ENCODE assay signal across 16 cellular contexts in the genomic region with DNA sequence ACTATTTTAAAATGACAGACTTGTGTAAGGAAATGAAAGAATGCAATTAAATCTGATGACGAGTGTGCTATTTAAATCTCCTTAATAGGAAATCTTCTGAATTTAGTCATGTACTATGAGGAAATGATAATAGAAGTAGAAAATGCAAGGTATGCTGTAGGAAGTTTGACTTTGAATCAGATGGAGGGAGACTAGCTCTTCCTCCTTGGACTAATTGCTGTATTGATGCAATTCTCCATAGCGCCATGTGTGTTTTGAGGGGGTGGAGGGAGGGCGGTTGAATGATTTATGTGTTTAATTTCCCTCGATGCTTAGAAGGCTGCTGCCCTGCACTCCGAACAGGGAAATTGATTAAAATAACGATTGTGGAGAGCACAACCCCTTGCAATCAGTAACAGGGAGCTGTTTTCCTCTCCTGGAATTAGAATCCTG.
DNase-seq lines count a peak whose midpoint lies in the region; ATAC-seq, FAIRE-seq and TF ChIP-seq lines count a peak whose summit lies in the region.
"Had no signal": no experiment of that assay in that cellular context is flagged by ENCODE, and none has a peak within 500 bp of the region (broad histone marks: within the 10 kb centered on the region; RNA-seq: fewer than 3 reads in every experiment).

No MANE protein-coding gene starts in this region.

- TF ChIP-seq EP300 in HepG2 (IDR thresholded peaks at IDR 0.05; ENCODE audit: low read depth in 2 of 2, low read length in 2 of 2): no peak
- no peak for TF ChIP-seq EP300 in HepG2 (CRISPR knock-in tag; IDR thresholded peaks at IDR 0.05; ENCODE audit: borderline replicate concordance)
- TF ChIP-seq EP300 in tibial nerve (IDR thresholded peaks at IDR 0.05): no peak

- TF ChIP-seq POLR2A in HepG2 (IDR thresholded peaks at IDR 0.05; ENCODE audit: insufficient read depth in 1 of 2, low read depth in 2 of 2, low read length in 2 of 2) (no peak), right lobe of liver (IDR thresholded peaks at IDR 0.05) (no peak), tibial nerve (IDR thresholded peaks at IDR 0.05) (no peak)

- peaks cover 10% of the 10 kb centered on the region; the same call in 1 of the 2 replicates for H3K27me3 Mint-ChIP-seq in WTC11 (ENCODE audit: low read depth)
- peaks cover 40% of the 10 kb centered on the region for H3K27me3 Mint-ChIP-seq in activated CD4-positive, alpha-beta memory T cell treated with anti-CD3 and anti-CD28 coated beads for 36 hours

- no peaks in the 10 kb centered on the region for H3K79me2 ChIP-seq in HepG2 (ENCODE audit: insufficient read depth, low read length)

- no peak for FAIRE-seq in HepG2 (lab: Jason Lieb, UNC)
- FAIRE-seq: A204.1, G401.6 had no signal

- H3K4me1 Mint-ChIP-seq in WTC11: peaks cover 27% of the 10 kb centered on the region
- H3K4me1 Mint-ChIP-seq in activated CD4-positive, alpha-beta memory T cell treated with anti-CD3 and anti-CD28 coated beads for 36 hours (ENCODE audit: low read depth): no peaks in the 10 kb centered on the region

- ATAC-seq in HepG2 (no peak), right lobe of liver (no peak), WTC11 (peak; percentile 51)

- TF ChIP-seq RAD21 in HepG2 (CRISPR knock-in tag; IDR thresholded peaks at IDR 0.05): no peak

- in situ Hi-C loops in HepG2 (cut with HindIII; ENCODE audit: extremely low pct_ligation_motif_present, low pct_unique_long_range_greater_than_20kb): no loop called here

- peaks cover 19% of the 10 kb centered on the region for H3K36me3 Mint-ChIP-seq in WTC11
- H3K36me3 Mint-ChIP-seq in activated CD4-positive, alpha-beta memory T cell treated with anti-CD3 and anti-CD28 coated beads for 36 hours: peaks cover 2% of the 10 kb centered on the region

- no peak for DNase-seq in HepG2 (ENCODE audit: low spot score)
- no peak for DNase-seq in right lobe of liver
- DNase-seq in WTC11 (ENCODE audit: low spot score): no peak
- peak; percentile 95 to 96 for DNase-seq in foreskin fibroblast
- DNase-seq in central memory CD4-positive, alpha-beta T cell: no peak
- DNase-seq in activated CD4-positive, alpha-beta memory T cell treated with anti-CD3 and anti-CD28 coated beads for 36 hours: no peak
- no peak for DNase-seq in GOT3 (lab: John Stamatoyannopoulos, UW)
- DNase-seq in tibial nerve (ENCODE audit: low spot score in 2 of 2): no peak
- DNase-seq: esophagus squamous epithelium; KBM-7; occipital lobe; Peyer's patch; stimulated activated CD4-positive, alpha-beta T cell treated with anti-CD3 and anti-CD28 coated beads, Interleukin-4, amount 100 ng/mL, for 1 hour had no signal

- H3K9me3 ChIP-seq in HepG2 (ENCODE audit: low read length) (no peaks in the 10 kb centered on the region), right lobe of liver (no peaks in the 10 kb centered on the region), tibial nerve (peaks cover 0 to 13% (median 0%) of the 10 kb centered on the region in 4 donors)
- H3K9me3 ChIP-seq: ascending aorta, Peyer's patch had no signal

- POLR2A ChIA-PET in HepG2 (lab: Yijun Ruan, JAX): no interaction called here
- POLR2A ChIA-PET in WTC11 (lab: Charles Lee): interaction anchor here (0.5 kb wide), 1 partner anchor 382 kb away, joined by 3 read pairs; no protein-coding TSS in a partner anchor
- POLR2A ChIA-PET in activated CD4-positive, alpha-beta memory T cell treated with anti-CD3 and anti-CD28 coated beads for 36 hours (lab: Charles Lee): no interaction called here

- no peak overlapping the region for H3K27ac ChIP-seq in HepG2 (ENCODE audit: extremely low read length, insufficient read depth, low read length)
- no peak overlapping the region for H3K27ac ChIP-seq in right lobe of liver
- H3K27ac ChIP-seq in tibial nerve: no peak overlapping the region
- H3K27ac ChIP-seq: ascending aorta, esophagus squamous epithelium, Peyer's patch had no signal

- H3K9me3 Mint-ChIP-seq in WTC11: peaks cover 47% of the 10 kb centered on the region
- peaks cover 12% of the 10 kb centered on the region for H3K9me3 Mint-ChIP-seq in activated CD4-positive, alpha-beta memory T cell treated with anti-CD3 and anti-CD28 coated beads for 36 hours

- H4K20me1 ChIP-seq in HepG2 (ENCODE audit: insufficient read depth, low read length): no peaks in the 10 kb centered on the region

- H3K4me2 ChIP-seq in HepG2 (ENCODE audit: low read depth, low read length): no peak overlapping the region

- TF ChIP-seq CTCF in HepG2 (CRISPR knock-in tag; IDR thresholded peaks at IDR 0.05) (no peak), right lobe of liver (IDR thresholded peaks at IDR 0.05) (no peak), WTC11 (IDR thresholded peaks at IDR 0.05) (no peak), foreskin fibroblast (IDR thresholded peaks at IDR 0.05; ENCODE audit: low read depth, low read length) (no peak), tibial nerve (IDR thresholded peaks at IDR 0.05) (no peak)

- no peaks in the 10 kb centered on the region for H3K4me1 ChIP-seq in HepG2 (ENCODE audit: insufficient read depth, low read length)
- H3K4me1 ChIP-seq in right lobe of liver: no peaks in the 10 kb centered on the region
- H3K4me1 ChIP-seq in tibial nerve: no peaks in the 10 kb centered on the region
- H3K4me1 ChIP-seq: ascending aorta, esophagus squamous epithelium, Peyer's patch had no signal

- no peak overlapping the region for H2AFZ ChIP-seq in HepG2 (ENCODE audit: low read length)

- H3K9ac ChIP-seq in HepG2 (ENCODE audit: insufficient read depth, low read depth, low read length): no peak overlapping the region

- CTCF ChIA-PET in HepG2 (lab: Yijun Ruan, JAX; ENCODE audit: low intra/inter-chr PET ratio, low total read pairs): no interaction called here
- CTCF ChIA-PET in WTC11 (lab: Charles Lee): no interaction called here
- CTCF ChIA-PET in activated CD4-positive, alpha-beta memory T cell treated with anti-CD3 and anti-CD28 coated beads for 36 hours (lab: Charles Lee): no interaction called here

- no peak overlapping the region for H3K4me3 ChIP-seq in HepG2 (replicated peaks in 1 of 3; ENCODE audit: insufficient read depth in 1 of 3, low read depth in 2 of 3, low read length in 3 of 3)
- no peak overlapping the region for H3K4me3 ChIP-seq in right lobe of liver
- H3K4me3 ChIP-seq in foreskin fibroblast (ENCODE audit: low read depth in 1 of 2, low read length in 2 of 2): no peak overlapping the region
- H3K4me3 ChIP-seq in tibial nerve: no peak overlapping the region
- H3K4me3 ChIP-seq: ascending aorta, esophagus squamous epithelium, Peyer's patch had no signal

- WGBS in HepG2 (ENCODE audit: low lambda C conversion rate): 4% methylated on average over 6 of the region's 6 CpGs
- WGBS in right lobe of liver (ENCODE audit: insufficient coverage, low coverage, low lambda C conversion rate, missing lambda C conversion rate): 27% methylated on average over 6 of the region's 6 CpGs
- 16 to 21% methylated on average over 6 of the region's 6 CpGs for WGBS in tibial nerve, 2 donors

- no peak overlapping the region for H3K27ac Mint-ChIP-seq in WTC11
- H3K27ac Mint-ChIP-seq in activated CD4-positive, alpha-beta memory T cell treated with anti-CD3 and anti-CD28 coated beads for 36 hours: no peak overlapping the region

- H3K36me3 ChIP-seq in HepG2 (replicated peaks in 1 of 2; ENCODE audit: control insufficient read depth in 1 of 2, insufficient read depth in 2 of 2, low read length in 2 of 2): no peaks in the 10 kb centered on the region
- H3K36me3 ChIP-seq in right lobe of liver: no peaks in the 10 kb centered on the region
- no peaks in the 10 kb centered on the region for H3K36me3 ChIP-seq in tibial nerve
- H3K36me3 ChIP-seq: ascending aorta, esophagus squamous epithelium, Peyer's patch had no signal

- no peak overlapping the region for H3K4me3 Mint-ChIP-seq in WTC11
- H3K4me3 Mint-ChIP-seq in activated CD4-positive, alpha-beta memory T cell treated with anti-CD3 and anti-CD28 coated beads for 36 hours: no peak overlapping the region

- BruUV-seq in HepG2 (replicated peaks; lab: Mats Ljungman, UMichigan): no TSS peak

- intact Hi-C loops in HepG2 (cut with micrococcal nuclease; ENCODE audit: unreplicated experiment) (no loop called here), right lobe of liver (cut with DNase I) (no loop called here)
- intact Hi-C loops in activated CD4-positive, alpha-beta memory T cell treated with anti-CD3 and anti-CD28 coated beads for 36 hours (cut with micrococcal nuclease): no loop called here

- H3K27me3 ChIP-seq in HepG2 (ENCODE audit: control insufficient read depth in 1 of 2, insufficient read depth in 2 of 2, low read length in 2 of 2): peaks cover 0 to 2% of the 10 kb centered on the region in 2 experiments; a peak in 1 of 5 replicates
- no peaks in the 10 kb centered on the region for H3K27me3 ChIP-seq in right lobe of liver
- H3K27me3 ChIP-seq in tibial nerve: no peaks in the 10 kb centered on the region
- H3K27me3 ChIP-seq: ascending aorta, Peyer's patch had no signal

TF ChIP-seq in HepG2, 621 proteins besides CTCF, POLR2A, EP300 and RAD21 (continues in another document):
- TF ChIP-seq ZFP36L1 (CRISPR knock-in tag; IDR thresholded peaks at IDR 0.05): no peak
- TF ChIP-seq ZNF441 (CRISPR knock-in tag; IDR thresholded peaks at IDR 0.05; ENCODE audit: borderline replicate concordance): no peak
- no peak for TF ChIP-seq SOX13 (IDR thresholded peaks at IDR 0.05)
- TF ChIP-seq SOX13 (CRISPR knock-in tag; conservative IDR thresholded peaks at IDR 0.05 in 1 of 2, IDR thresholded peaks at IDR 0.05 in 1 of 2): no peak
- TF ChIP-seq MAFF (IDR thresholded peaks at IDR 0.05; ENCODE audit: low read depth, low read length): 0 out of 2 replicates have a peak, but pooled peaks have one; percentile 1

TF ChIP-seq in WTC11, 78 proteins besides CTCF, POLR2A, EP300 and RAD21 (continues in another document):
- TF ChIP-seq FOXP1 (CRISPR knock-in tag; IDR thresholded peaks at IDR 0.05; ENCODE audit: borderline replicate concordance) (no peak), NR3C1 (CRISPR knock-in tag; conservative IDR thresholded peaks at IDR 0.05; ENCODE audit: low read depth) (no peak), GABPB1 (CRISPR knock-in tag; IDR thresholded peaks at IDR 0.05) (no peak)

Comparison
In these comparisons a context has a peak if more than half of its experiments do, and no peak if none do; other contexts are left out.
1. DNase-seq: peak in foreskin fibroblast (2 of 2); none in HepG2 (single experiment), right lobe of liver (0 of 3), WTC11 (single experiment), central memory CD4-positive, alpha-beta T cell (single experiment), activated CD4-positive, alpha-beta memory T cell treated with anti-CD3 and anti-CD28 coated beads for 36 hours (single experiment), GOT3 (single experiment) and tibial nerve (0 of 2).